Comparison of ENCODE assay signal across 19 cellular contexts in genomic region chr14:33065634-33066033, GRCh38.
"Had no signal": no experiment of that assay in that cellular context is flagged by ENCODE, and none has a peak within 500 bp of the region (broad histone marks: within the 10 kb centered on the region; RNA-seq: fewer than 3 reads in every experiment).

No MANE protein-coding gene starts in this region.

- H3K9ac ChIP-seq: neural progenitor cell, parathyroid adenoma had no signal

- ATAC-seq: naive thymus-derived CD4-positive, alpha-beta T cell; naive thymus-derived CD8-positive, alpha-beta T cell; natural killer cell; natural killer cell treated with Interleukin-12 subunit alpha and Interleukin-12 subunit beta and Interleukin-15 and Interleukin-18, amount 100 ng/mL, for 72 hours; pancreas; psoas muscle; right cardiac atrium; right lobe of liver; sciatic nerve had no signal

- H2AFZ ChIP-seq: neural progenitor cell, parathyroid adenoma had no signal

- H3K4me3 ChIP-seq: neural progenitor cell, ovary, pancreas, prostate gland, psoas muscle, right atrium auricular region, right lobe of liver, sigmoid colon, skin epidermis, smooth muscle cell, spleen had no signal

- H3K79me2 ChIP-seq: parathyroid adenoma had no signal

- H3K9me3 ChIP-seq: neutrophil, ovary, pancreas, prostate gland, psoas muscle, right atrium auricular region, right lobe of liver, sigmoid colon, spleen had no signal

- H3K4me2 ChIP-seq: neural progenitor cell, smooth muscle cell had no signal

- H3K27me3 ChIP-seq: neural progenitor cell, neutrophil, ovary, pancreas, right atrium auricular region, right lobe of liver, sigmoid colon, spleen had no signal

- H3K36me3 ChIP-seq: neural progenitor cell, neutrophil, ovary, pancreas, prostate gland, right atrium auricular region, right lobe of liver, sigmoid colon, spleen had no signal

- H3K27ac ChIP-seq: neural progenitor cell, neutrophil, ovary, pancreas, parathyroid adenoma, prostate gland, psoas muscle, right atrium auricular region, right lobe of liver, sigmoid colon, skin epidermis, spleen had no signal
